Comparison of ENCODE assay signal across 19 cellular contexts in genomic region chr6:21937466-21937865, GRCh38.
DNase-seq lines count a peak whose midpoint lies in the region; ATAC-seq and TF ChIP-seq lines count a peak whose summit lies in the region.
"Had no signal": no experiment of that assay in that cellular context is flagged by ENCODE, and none has a peak within 500 bp of the region (broad histone marks: within the 10 kb centered on the region; RNA-seq: fewer than 3 reads in every experiment).

No MANE protein-coding gene starts in this region.

- WGBS in IMR-90 (ENCODE audit: extremely low coverage in 2 of 2, insufficient read length in 1 of 2), 2 experiments = 100% methylated on average over 3 of the region's 6 CpGs; no CpG with 5 or more reads in 1 of the 2 experiments

- no peak overlapping the region for H2BK120ac ChIP-seq in IMR-90 (ENCODE audit: low read depth, low read length)

- CTCF ChIA-PET in IMR-90 (lab: Yijun Ruan, JAX) = interaction anchor here (0.5 kb wide), 1 partner anchor 161 kb away, joined by 3 read pairs; no protein-coding TSS in a partner anchor
- CTCF ChIA-PET in OCI-LY7 (lab: Charles Lee; ENCODE audit: unreplicated experiment) = no interaction called here

- no peak overlapping the region for H4K91ac ChIP-seq in IMR-90 (ENCODE audit: insufficient read depth, low read depth, low read length)

- no peak overlapping the region for H3K4me3 ChIP-seq in IMR-90 (ENCODE audit: insufficient read depth, low read depth, low read length)
- no peak overlapping the region for H3K4me3 ChIP-seq in OCI-LY7 (ENCODE audit: low read depth, low read length, poor library complexity, severe bottlenecking)
- no peak overlapping the region for H3K4me3 ChIP-seq in dorsolateral prefrontal cortex
- H3K4me3 ChIP-seq: SJSA1 had no signal

- no peak overlapping the region for H3K23ac ChIP-seq in IMR-90 (ENCODE audit: low read depth, low read length)

- H3K9me2 ChIP-seq in OCI-LY7 (ENCODE audit: insufficient read depth, low read length) = no peaks in the 10 kb centered on the region

- H3K36me3 Mint-ChIP-seq in osteocyte (ENCODE audit: unreplicated experiment) = peaks cover 6% of the 10 kb centered on the region
- H3K36me3 Mint-ChIP-seq: CD4-positive, CD25-positive, alpha-beta regulatory T cell had no signal

- H2AK9ac ChIP-seq in IMR-90 (replicated peaks; ENCODE audit: low read depth, low read length, poor library complexity) = no peak overlapping the region

- no peak overlapping the region for H4K8ac ChIP-seq in IMR-90 (ENCODE audit: low read depth in 2 of 2, low read length in 2 of 2)

- BruUV-seq in IMR-90 (replicated peaks; lab: Mats Ljungman, UMichigan) (no TSS peak), OCI-LY7 (replicated peaks; lab: Mats Ljungman, UMichigan) (no TSS peak)

- no peak overlapping the region for H3K18ac ChIP-seq in IMR-90 (ENCODE audit: low read depth, low read length)

- H3K14ac ChIP-seq in IMR-90 (replicated peaks; ENCODE audit: low read depth, low read length) = no peak overlapping the region

- no peak overlapping the region for H4K5ac ChIP-seq in IMR-90 (ENCODE audit: low read depth, low read length)

- no peaks in the 10 kb centered on the region for H3K27me3 Mint-ChIP-seq in osteocyte (ENCODE audit: unreplicated experiment)
- H3K27me3 Mint-ChIP-seq: B cell; CD4-positive, CD25-positive, alpha-beta regulatory T cell had no signal

- H2AK5ac ChIP-seq in IMR-90 (ENCODE audit: low read depth, low read length) = 0 out of 2 replicates have a peak overlapping the region, but pooled peaks have one; percentile 8

- peaks cover 10% of the 10 kb centered on the region for H3K9me3 Mint-ChIP-seq in osteocyte (ENCODE audit: unreplicated experiment)

- no peak overlapping the region for H2BK20ac ChIP-seq in IMR-90 (ENCODE audit: low read depth, low read length)

- H3K4me1 ChIP-seq in IMR-90 (ENCODE audit: control insufficient read depth, insufficient read depth, low read length) (peaks cover 1% of the 10 kb centered on the region; the same call in 1 of the 2 replicates), OCI-LY7 (ENCODE audit: insufficient read depth, low read length, poor library complexity, severe bottlenecking) (no peaks in the 10 kb centered on the region)
- H3K4me1 ChIP-seq: Caco-2 had no signal

- H3K36me3 ChIP-seq in IMR-90 (ENCODE audit: control insufficient read depth, insufficient read depth, low read length) (no peaks in the 10 kb centered on the region), OCI-LY7 (ENCODE audit: insufficient read depth, low read length) (no peaks in the 10 kb centered on the region)
- H3K36me3 ChIP-seq: SJSA1 had no signal

- no peak overlapping the region for H3K9ac ChIP-seq in IMR-90 (ENCODE audit: low read depth, low read length)

- no peak for TF ChIP-seq RAD21 in IMR-90 (IDR thresholded peaks at IDR 0.05; ENCODE audit: low read length)

- H4K20me1 ChIP-seq in IMR-90 (ENCODE audit: insufficient read depth, low read length) (no peaks in the 10 kb centered on the region), OCI-LY7 (ENCODE audit: insufficient read depth, low read length) (no peaks in the 10 kb centered on the region)

- intact Hi-C loops in IMR-90 (cut with micrococcal nuclease) = no loop called here
- intact Hi-C loops in OCI-LY7 (cut with micrococcal nuclease; ENCODE audit: unreplicated experiment) = loop anchor here (10.0 kb wide), 1 partner anchor 1373 kb away; no protein-coding TSS in a partner anchor
- intact Hi-C loops in dorsolateral prefrontal cortex (cut with DNase I) = loop anchor here in 1 of 2 donors (10.0 kb wide), 1 partner anchor 207 kb away; no protein-coding TSS in a partner anchor

- POLR2A ChIA-PET in IMR-90 (lab: Charles Lee; ENCODE audit: unreplicated experiment) (no interaction called here), OCI-LY7 (lab: Charles Lee) (no interaction called here)

- no peaks in the 10 kb centered on the region for H3K9me1 ChIP-seq in IMR-90 (ENCODE audit: insufficient read depth, low read length)

- no peaks in the 10 kb centered on the region for H3K27me3 ChIP-seq in IMR-90 (ENCODE audit: control insufficient read depth, insufficient read depth, low read length)
- H3K27me3 ChIP-seq in dorsolateral prefrontal cortex = no peaks in the 10 kb centered on the region
- H3K27me3 ChIP-seq: SJSA1 had no signal

- TF ChIP-seq POLR2A in IMR-90 (IDR thresholded peaks at IDR 0.05; ENCODE audit: low read depth, low read length) = no peak

- H3K4me2 ChIP-seq in IMR-90 (ENCODE audit: low read depth, low read length) (no peak overlapping the region), OCI-LY7 (ENCODE audit: low read length) (no peak overlapping the region)

- H2AFZ ChIP-seq in IMR-90 (replicated peaks; ENCODE audit: low read length, poor library complexity) (no peak overlapping the region), OCI-LY7 (ENCODE audit: low read length) (no peak overlapping the region)

- H3K4me3 Mint-ChIP-seq in osteocyte (ENCODE audit: unreplicated experiment) = no peak overlapping the region
- H3K4me3 Mint-ChIP-seq: B cell; CD4-positive, CD25-positive, alpha-beta regulatory T cell had no signal

- H3K27ac ChIP-seq in IMR-90 (ENCODE audit: insufficient read depth, low read length) (no peak overlapping the region), OCI-LY7 (ENCODE audit: low read depth, low read length, poor library complexity, severe bottlenecking) (no peak overlapping the region), dorsolateral prefrontal cortex (no peak overlapping the region)
- H3K27ac ChIP-seq: SJSA1 had no signal

- H2BK15ac ChIP-seq in IMR-90 (ENCODE audit: low read depth, low read length) = no peak overlapping the region

- dilution Hi-C loops in IMR-90 (cut with HindIII; ENCODE audit: low sequenced_read_pairs, unreplicated experiment) = no loop called here

- ATAC-seq in IMR-90 (ENCODE audit: low read depth) (no peak), HG03460 (IDR thresholded peaks at IDR 0.05; ENCODE audit: unreplicated experiment) (no peak)

- no peaks in the 10 kb centered on the region for H3K79me1 ChIP-seq in IMR-90 (ENCODE audit: low read depth in 1 of 2, low read length in 2 of 2)

- 0 out of 2 replicates have a peak, but pooled peaks cover 1% of the 10 kb centered on the region for H3K9me3 ChIP-seq in IMR-90 (ENCODE audit: control insufficient read depth, insufficient read depth, low read length)
- no peaks in the 10 kb centered on the region for H3K9me3 ChIP-seq in OCI-LY7 (ENCODE audit: low read length)
- H3K9me3 ChIP-seq: Caco-2, SJSA1 had no signal

- TF ChIP-seq CTCF in IMR-90 (conservative IDR thresholded peaks at IDR 0.05; ENCODE audit: low read depth, low read length) (no peak), OCI-LY7 (conservative IDR thresholded peaks at IDR 0.05; ENCODE audit: low read length) (0 out of 2 replicates have a peak, but pooled peaks have one; percentile 38), osteocyte (IDR thresholded peaks at IDR 0.05) (peak; percentile 6), dorsolateral prefrontal cortex (IDR thresholded peaks at IDR 0.05 in 54 of 56, conservative IDR thresholded peaks at IDR 0.05 in 2 of 56; ENCODE audit: low read depth in 1 of 56, partially characterized antibody in 56 of 56) (no peak)

- DNase-seq in IMR-90 (no peak), OCI-LY7 (ENCODE audit: low spot score) (peak; percentile 30), dermis blood vessel endothelial cell (peak; percentile 44), osteocyte (ENCODE audit: extremely low spot score, unreplicated experiment) (no peak), dorsolateral prefrontal cortex (no peak)
- DNase-seq in stimulated activated CD4-positive, alpha-beta T cell treated with anti-CD3 and anti-CD28 coated beads, Interleukin-2, amount 100 ng/mL, for 24 hours = no peak
- DNase-seq: Caco-2; CD4-positive, CD25-positive, alpha-beta regulatory T cell; DMS153; HCEC 1CT; KBM-7; NCI-H1105 treated with DMSO at 0.1 percent for 48 hours; NCI-H1694 treated with DMSO at 0.1 percent for 48 hours; NCI-H2107; NCI-H345; NCI-H526 had no signal

- H3K4ac ChIP-seq in IMR-90 (ENCODE audit: low read depth, low read length) = no peak overlapping the region

- no peak overlapping the region for H3K27ac Mint-ChIP-seq in osteocyte (ENCODE audit: unreplicated experiment)
- H3K27ac Mint-ChIP-seq: B cell; CD4-positive, CD25-positive, alpha-beta regulatory T cell had no signal

- no peak overlapping the region for H3K56ac ChIP-seq in IMR-90 (ENCODE audit: extremely low read depth, insufficient read depth, low read length)

- H2BK5ac ChIP-seq in IMR-90 (ENCODE audit: low read depth, low read length, poor library complexity, severe bottlenecking) = no peak overlapping the region

- peaks cover 2% of the 10 kb centered on the region for H3K4me1 Mint-ChIP-seq in osteocyte (ENCODE audit: unreplicated experiment)
- H3K4me1 Mint-ChIP-seq: B cell; CD4-positive, CD25-positive, alpha-beta regulatory T cell had no signal

- in situ Hi-C loops in IMR-90 (cut with MboI; ENCODE audit: low sequenced_read_pairs) = loop anchor here (25.0 kb wide), 1 partner anchor 1500 kb away; no protein-coding TSS in a partner anchor

- no peaks in the 10 kb centered on the region for H3K79me2 ChIP-seq in OCI-LY7 (ENCODE audit: insufficient read depth, low read depth, low read length)

TF ChIP-seq in IMR-90, 13 proteins besides CTCF, POLR2A, EP300 and RAD21 (continues in another document):
- TF ChIP-seq MAFK (IDR thresholded peaks at IDR 0.05; ENCODE audit: low read depth, low read length) (no peak), RFX5 (IDR thresholded peaks at IDR 0.05; ENCODE audit: low read depth, low read length) (no peak), CHD1 (IDR thresholded peaks at IDR 0.05; ENCODE audit: low read depth, low read length) (no peak), MXI1 (IDR thresholded peaks at IDR 0.05; ENCODE audit: borderline replicate concordance, low read depth, low read length) (no peak), USF2 (IDR thresholded peaks at IDR 0.05; ENCODE audit: low read depth, low read length) (no peak), ELK1 (IDR thresholded peaks at IDR 0.05; ENCODE audit: borderline replicate concordance, low read depth, low read length) (no peak), RCOR1 (IDR thresholded peaks at IDR 0.05; ENCODE audit: insufficient replicate concordance, low read length) (no peak)

Comparison
In these comparisons a context has a peak if more than half of its experiments do, and no peak if none do; other contexts are left out.
1. DNase-seq: peak in OCI-LY7 (single experiment) and dermis blood vessel endothelial cell (single experiment); none in IMR-90 (single experiment), osteocyte (single experiment), stimulated activated CD4-positive, alpha-beta T cell treated with anti-CD3 and anti-CD28 coated beads, Interleukin-2, amount 100 ng/mL, for 24 hours (0 of 2) and dorsolateral prefrontal cortex (0 of 10).
2. CTCF ChIP-seq: peak in OCI-LY7 (single experiment) and osteocyte (single experiment); none in IMR-90 (single experiment) and dorsolateral prefrontal cortex (0 of 56).